Comparison of ENCODE assay signal across 10 cellular contexts in the genomic region with DNA sequence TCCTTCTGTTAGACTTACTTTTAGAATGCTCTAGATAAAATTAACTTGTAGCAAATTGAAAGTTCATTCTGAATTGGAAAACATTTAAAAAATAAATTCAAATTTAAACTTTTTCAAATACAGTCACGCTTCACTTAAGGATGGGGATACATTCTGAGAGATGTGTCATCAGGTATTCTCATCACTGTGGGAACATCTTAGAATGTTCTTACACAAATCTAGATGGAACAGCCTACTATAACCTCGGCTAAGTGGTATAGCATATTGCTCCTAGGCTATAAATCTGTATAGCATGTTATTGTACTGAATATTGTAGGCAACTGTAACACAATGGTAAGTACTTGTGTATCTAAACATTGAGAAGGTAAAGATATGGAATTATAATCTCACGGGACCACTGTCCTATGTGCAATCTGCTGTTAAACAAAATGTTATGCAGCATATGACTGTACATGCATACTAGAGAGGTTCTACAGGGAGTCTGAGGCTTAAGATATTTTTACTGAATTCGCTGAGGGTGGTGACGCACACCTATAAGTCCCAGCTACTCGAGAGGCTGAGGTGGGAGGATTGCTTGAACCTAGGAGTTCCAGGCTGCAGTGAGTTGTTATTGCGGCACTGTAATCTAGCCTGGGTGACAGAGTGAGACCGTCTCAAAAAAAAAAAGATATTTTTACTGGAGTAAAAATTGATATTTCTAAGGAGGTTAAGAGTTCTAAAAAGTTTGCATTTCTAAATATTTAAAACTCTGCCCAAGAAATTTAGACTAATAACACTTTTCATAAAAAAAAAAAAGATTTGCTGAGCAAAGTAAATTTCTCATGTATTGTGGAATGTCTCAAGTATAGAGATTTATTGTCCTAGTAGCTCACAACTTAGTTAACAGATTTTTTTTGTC.
DNase-seq lines count a peak whose midpoint lies in the region; ATAC-seq and TF ChIP-seq lines count a peak whose summit lies in the region.
"Had no signal": no experiment of that assay in that cellular context is flagged by ENCODE, and none has a peak within 500 bp of the region (broad histone marks: within the 10 kb centered on the region; RNA-seq: fewer than 3 reads in every experiment).

No MANE protein-coding gene starts in this region.

- peaks cover 66 to 95% of the 10 kb centered on the region in 2 donors for H3K4me1 ChIP-seq in adrenal gland (replicated peaks in 1 of 2)
- peaks cover 66% of the 10 kb centered on the region for H3K4me1 ChIP-seq in lower lobe of right lung

- H3K4me3 Mint-ChIP-seq in activated CD4-positive, alpha-beta T cell treated with anti-CD3 and anti-CD28 coated beads for 36 hours, result peak overlapping the region; percentile 19

- H3K9me3 Mint-ChIP-seq in activated CD4-positive, alpha-beta T cell treated with anti-CD3 and anti-CD28 coated beads for 36 hours (ENCODE audit: low read depth), result no peaks in the 10 kb centered on the region

- TF ChIP-seq CTCF in adrenal gland (IDR thresholded peaks at IDR 0.05), result no peak
- TF ChIP-seq CTCF in lower lobe of right lung (IDR thresholded peaks at IDR 0.05), result no peak

- H3K27ac ChIP-seq in adrenal gland (peak overlapping the region; percentile 71 to 96 (median 90)), lower lobe of right lung (peak overlapping the region; percentile 83), temporal lobe (ENCODE audit: low read depth, low read length) (peak overlapping the region; percentile 98)

- H3K27ac Mint-ChIP-seq in activated CD4-positive, alpha-beta T cell treated with anti-CD3 and anti-CD28 coated beads for 36 hours, result peak overlapping the region; percentile 82

- H3K4me3 ChIP-seq in adrenal gland (no peak overlapping the region), lower lobe of right lung (no peak overlapping the region)

- POLR2A ChIA-PET in activated CD4-positive, alpha-beta T cell treated with anti-CD3 and anti-CD28 coated beads for 36 hours (lab: Charles Lee), result interaction anchor here (0.6 to 1.9 kb wide), 6 partner anchors 9 to 292 kb away, joined by 3 to 10 read pairs (median 4); no protein-coding TSS in a partner anchor

- peaks cover 0 to 20% of the 10 kb centered on the region in 2 donors for H3K36me3 ChIP-seq in adrenal gland (replicated peaks in 1 of 2)
- H3K36me3 ChIP-seq in lower lobe of right lung, result peaks cover 24% of the 10 kb centered on the region

- intact Hi-C loops in activated CD4-positive, alpha-beta T cell treated with anti-CD3 and anti-CD28 coated beads for 36 hours (cut with DNase I, micrococcal nuclease), result loop anchor here (5.0 kb wide), 3 partner anchors 67 to 132 kb away; no protein-coding TSS in a partner anchor
- intact Hi-C loops in adrenal gland (cut with DNase I) (loop anchor here in 1 of 2 donors (5.0 kb wide), 1 partner anchor 132 kb away; no protein-coding TSS in a partner anchor), lower lobe of right lung (cut with DNase I) (no loop called here)

- TF ChIP-seq POLR2A in adrenal gland (IDR thresholded peaks at IDR 0.05), result no peak

- no peaks in the 10 kb centered on the region for H3K27me3 Mint-ChIP-seq in activated CD4-positive, alpha-beta T cell treated with anti-CD3 and anti-CD28 coated beads for 36 hours

- H3K36me3 Mint-ChIP-seq in activated CD4-positive, alpha-beta T cell treated with anti-CD3 and anti-CD28 coated beads for 36 hours (ENCODE audit: low read depth), result peaks cover 42% of the 10 kb centered on the region

- H3K4me1 Mint-ChIP-seq in activated CD4-positive, alpha-beta T cell treated with anti-CD3 and anti-CD28 coated beads for 36 hours, result peaks cover 79% of the 10 kb centered on the region

- H3K27me3 ChIP-seq in adrenal gland, result no peaks in the 10 kb centered on the region
- no peaks in the 10 kb centered on the region for H3K27me3 ChIP-seq in lower lobe of right lung (ENCODE audit: low read depth)

- peak; percentile 64 for ATAC-seq in activated CD4-positive, alpha-beta T cell treated with anti-CD3 and anti-CD28 coated beads for 36 hours
- ATAC-seq in lower lobe of right lung, result no peak

- CTCF ChIA-PET in activated CD4-positive, alpha-beta T cell treated with anti-CD3 and anti-CD28 coated beads for 36 hours (lab: Charles Lee), result interaction anchor here (0.8 to 5.3 kb wide), 11 partner anchors 9 to 139 kb away, joined by 3 to 49 read pairs (median 7); a partner anchor contains a TSS

- DNase-seq in activated CD4-positive, alpha-beta T cell treated with anti-CD3 and anti-CD28 coated beads for 36 hours, result peak; percentile 34
- no peak for DNase-seq in activated CD4-positive, alpha-beta T cell treated with anti-CD3 and anti-CD28 coated beads, Interleukin-2, amount 50 U/mL, for 4 hours
- DNase-seq in adrenal gland (no peak), lower lobe of right lung (no peak), ureter (ENCODE audit: low spot score) (no peak), DMS79 treated with DMSO at 0.1 percent for 48 hours (lab: John Stamatoyannopoulos, UW) (no peak), NCI-H146 treated with DMSO at 0.1 percent for 48 hours (lab: John Stamatoyannopoulos, UW; ENCODE audit: unreplicated experiment) (no peak)
- DNase-seq: ACHN; NK-92 treated with Interleukin-12 subunit alpha and Interleukin-12 subunit beta, amount 100 ng/mL, for 24 hours had no signal

- H3K9me3 ChIP-seq in adrenal gland (replicated peaks in 1 of 3), result no peaks in the 10 kb centered on the region
- H3K9me3 ChIP-seq in lower lobe of right lung, result no peaks in the 10 kb centered on the region

- WGBS in adrenal gland, 4 donors, result 71 to 79% (median 73%) methylated on average over 8 of the region's 8 CpGs
